Comparison of ENCODE assay signal across 2 cellular contexts in genomic region chr5:90534922-90535321, GRCh38.
TF ChIP-seq lines count a peak whose summit lies in the region.

No MANE protein-coding gene starts in this region.

TF ChIP-seq in IMR-90, 13 proteins besides CTCF, POLR2A, EP300 and RAD21:
- TF ChIP-seq MXI1 (IDR thresholded peaks at IDR 0.05; ENCODE audit: borderline replicate concordance, low read depth, low read length): no peak
- peak; percentile 83 for TF ChIP-seq CEBPB (IDR thresholded peaks at IDR 0.05; ENCODE audit: low read depth, low read length)

TF ChIP-seq in K562, 482 proteins besides CTCF, POLR2A, EP300 and RAD21:
- TF ChIP-seq, protein P1, sequence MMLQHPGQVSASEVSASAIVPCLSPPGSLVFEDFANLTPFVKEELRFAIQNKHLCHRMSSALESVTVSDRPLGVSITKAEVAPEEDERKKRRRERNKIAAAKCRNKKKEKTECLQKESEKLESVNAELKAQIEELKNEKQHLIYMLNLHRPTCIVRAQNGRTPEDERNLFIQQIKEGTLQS (IDR thresholded peaks at IDR 0.05): peak; percentile 35; the same call in 1 of the 2 replicates
- TF ChIP-seq, protein P1 (CRISPR knock-in tag; conservative IDR thresholded peaks at IDR 0.05): no peak
- TF ChIP-seq CEBPB (tag; IDR thresholded peaks at IDR 0.05): peak; percentile 92
- TF ChIP-seq, protein P2, sequence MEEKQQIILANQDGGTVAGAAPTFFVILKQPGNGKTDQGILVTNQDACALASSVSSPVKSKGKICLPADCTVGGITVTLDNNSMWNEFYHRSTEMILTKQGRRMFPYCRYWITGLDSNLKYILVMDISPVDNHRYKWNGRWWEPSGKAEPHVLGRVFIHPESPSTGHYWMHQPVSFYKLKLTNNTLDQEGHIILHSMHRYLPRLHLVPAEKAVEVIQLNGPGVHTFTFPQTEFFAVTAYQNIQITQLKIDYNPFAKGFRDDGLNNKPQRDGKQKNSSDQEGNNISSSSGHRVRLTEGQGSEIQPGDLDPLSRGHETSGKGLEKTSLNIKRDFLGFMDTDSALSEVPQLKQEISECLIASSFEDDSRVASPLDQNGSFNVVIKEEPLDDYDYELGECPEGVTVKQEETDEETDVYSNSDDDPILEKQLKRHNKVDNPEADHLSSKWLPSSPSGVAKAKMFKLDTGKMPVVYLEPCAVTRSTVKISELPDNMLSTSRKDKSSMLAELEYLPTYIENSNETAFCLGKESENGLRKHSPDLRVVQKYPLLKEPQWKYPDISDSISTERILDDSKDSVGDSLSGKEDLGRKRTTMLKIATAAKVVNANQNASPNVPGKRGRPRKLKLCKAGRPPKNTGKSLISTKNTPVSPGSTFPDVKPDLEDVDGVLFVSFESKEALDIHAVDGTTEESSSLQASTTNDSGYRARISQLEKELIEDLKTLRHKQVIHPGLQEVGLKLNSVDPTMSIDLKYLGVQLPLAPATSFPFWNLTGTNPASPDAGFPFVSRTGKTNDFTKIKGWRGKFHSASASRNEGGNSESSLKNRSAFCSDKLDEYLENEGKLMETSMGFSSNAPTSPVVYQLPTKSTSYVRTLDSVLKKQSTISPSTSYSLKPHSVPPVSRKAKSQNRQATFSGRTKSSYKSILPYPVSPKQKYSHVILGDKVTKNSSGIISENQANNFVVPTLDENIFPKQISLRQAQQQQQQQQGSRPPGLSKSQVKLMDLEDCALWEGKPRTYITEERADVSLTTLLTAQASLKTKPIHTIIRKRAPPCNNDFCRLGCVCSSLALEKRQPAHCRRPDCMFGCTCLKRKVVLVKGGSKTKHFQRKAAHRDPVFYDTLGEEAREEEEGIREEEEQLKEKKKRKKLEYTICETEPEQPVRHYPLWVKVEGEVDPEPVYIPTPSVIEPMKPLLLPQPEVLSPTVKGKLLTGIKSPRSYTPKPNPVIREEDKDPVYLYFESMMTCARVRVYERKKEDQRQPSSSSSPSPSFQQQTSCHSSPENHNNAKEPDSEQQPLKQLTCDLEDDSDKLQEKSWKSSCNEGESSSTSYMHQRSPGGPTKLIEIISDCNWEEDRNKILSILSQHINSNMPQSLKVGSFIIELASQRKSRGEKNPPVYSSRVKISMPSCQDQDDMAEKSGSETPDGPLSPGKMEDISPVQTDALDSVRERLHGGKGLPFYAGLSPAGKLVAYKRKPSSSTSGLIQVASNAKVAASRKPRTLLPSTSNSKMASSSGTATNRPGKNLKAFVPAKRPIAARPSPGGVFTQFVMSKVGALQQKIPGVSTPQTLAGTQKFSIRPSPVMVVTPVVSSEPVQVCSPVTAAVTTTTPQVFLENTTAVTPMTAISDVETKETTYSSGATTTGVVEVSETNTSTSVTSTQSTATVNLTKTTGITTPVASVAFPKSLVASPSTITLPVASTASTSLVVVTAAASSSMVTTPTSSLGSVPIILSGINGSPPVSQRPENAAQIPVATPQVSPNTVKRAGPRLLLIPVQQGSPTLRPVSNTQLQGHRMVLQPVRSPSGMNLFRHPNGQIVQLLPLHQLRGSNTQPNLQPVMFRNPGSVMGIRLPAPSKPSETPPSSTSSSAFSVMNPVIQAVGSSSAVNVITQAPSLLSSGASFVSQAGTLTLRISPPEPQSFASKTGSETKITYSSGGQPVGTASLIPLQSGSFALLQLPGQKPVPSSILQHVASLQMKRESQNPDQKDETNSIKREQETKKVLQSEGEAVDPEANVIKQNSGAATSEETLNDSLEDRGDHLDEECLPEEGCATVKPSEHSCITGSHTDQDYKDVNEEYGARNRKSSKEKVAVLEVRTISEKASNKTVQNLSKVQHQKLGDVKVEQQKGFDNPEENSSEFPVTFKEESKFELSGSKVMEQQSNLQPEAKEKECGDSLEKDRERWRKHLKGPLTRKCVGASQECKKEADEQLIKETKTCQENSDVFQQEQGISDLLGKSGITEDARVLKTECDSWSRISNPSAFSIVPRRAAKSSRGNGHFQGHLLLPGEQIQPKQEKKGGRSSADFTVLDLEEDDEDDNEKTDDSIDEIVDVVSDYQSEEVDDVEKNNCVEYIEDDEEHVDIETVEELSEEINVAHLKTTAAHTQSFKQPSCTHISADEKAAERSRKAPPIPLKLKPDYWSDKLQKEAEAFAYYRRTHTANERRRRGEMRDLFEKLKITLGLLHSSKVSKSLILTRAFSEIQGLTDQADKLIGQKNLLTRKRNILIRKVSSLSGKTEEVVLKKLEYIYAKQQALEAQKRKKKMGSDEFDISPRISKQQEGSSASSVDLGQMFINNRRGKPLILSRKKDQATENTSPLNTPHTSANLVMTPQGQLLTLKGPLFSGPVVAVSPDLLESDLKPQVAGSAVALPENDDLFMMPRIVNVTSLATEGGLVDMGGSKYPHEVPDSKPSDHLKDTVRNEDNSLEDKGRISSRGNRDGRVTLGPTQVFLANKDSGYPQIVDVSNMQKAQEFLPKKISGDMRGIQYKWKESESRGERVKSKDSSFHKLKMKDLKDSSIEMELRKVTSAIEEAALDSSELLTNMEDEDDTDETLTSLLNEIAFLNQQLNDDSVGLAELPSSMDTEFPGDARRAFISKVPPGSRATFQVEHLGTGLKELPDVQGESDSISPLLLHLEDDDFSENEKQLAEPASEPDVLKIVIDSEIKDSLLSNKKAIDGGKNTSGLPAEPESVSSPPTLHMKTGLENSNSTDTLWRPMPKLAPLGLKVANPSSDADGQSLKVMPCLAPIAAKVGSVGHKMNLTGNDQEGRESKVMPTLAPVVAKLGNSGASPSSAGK (IDR thresholded peaks at IDR 0.05): no peak
- no peak for TF ChIP-seq KAT7 (CRISPR knock-in tag; IDR thresholded peaks at IDR 0.05; ENCODE audit: borderline replicate concordance)
- no peak for TF ChIP-seq CEBPG (CRISPR knock-in tag; IDR thresholded peaks at IDR 0.05)
- TF ChIP-seq CEBPG (tag; conservative IDR thresholded peaks at IDR 0.05 in 1 of 2, IDR thresholded peaks at IDR 0.05 in 1 of 2): peak; percentile 77 to 92
- no peak for TF ChIP-seq SUPT5H (IDR thresholded peaks at IDR 0.05)
- TF ChIP-seq HNRNPL (IDR thresholded peaks at IDR 0.05; ENCODE audit: low read depth, low read length): no peak
